Comparison of ENCODE assay signal across 8 cellular contexts in genomic region chr6:40845588-40845987, GRCh38.
DNase-seq lines count a peak whose midpoint lies in the region; ATAC-seq and TF ChIP-seq lines count a peak whose summit lies in the region.

No MANE protein-coding gene starts in this region.

- CTCF ChIA-PET in HEK293 (lab: Yijun Ruan, JAX) = interaction anchor here (0.6 to 5.2 kb wide), 32 partner anchors 7 to 1973 kb away, joined by 3 to 40 read pairs (median 4); partner anchors contain the start of gene UNC5CL

- no peak overlapping the region for H3K4me3 ChIP-seq in HEK293 (ENCODE audit: low read depth, low read length)
- H3K4me3 ChIP-seq in SJCRH30 = no peak overlapping the region
- H3K4me3 ChIP-seq in esophagus muscularis mucosa = no peak overlapping the region

- H3K27ac ChIP-seq in HEK293 (ENCODE audit: extremely low read depth, low read depth, low read length) (no peak overlapping the region), SJCRH30 (no peak overlapping the region), esophagus muscularis mucosa (replicated peaks in 1 of 4) (no peak overlapping the region)

- no peaks in the 10 kb centered on the region; the same call in 1 of the 2 replicates for H3K27me3 ChIP-seq in SJCRH30
- H3K27me3 ChIP-seq in esophagus muscularis mucosa = no peaks in the 10 kb centered on the region

- H3K36me3 ChIP-seq in HEK293 (ENCODE audit: control insufficient read depth in 2 of 2, insufficient read depth in 1 of 2, low read length in 2 of 2) (no peaks in the 10 kb centered on the region), SJCRH30 (no peaks in the 10 kb centered on the region), esophagus muscularis mucosa (no peaks in the 10 kb centered on the region)

- in situ Hi-C loops in Caki2 (cut with HindIII; ENCODE audit: low pct_unique_long_range_greater_than_20kb, low sequenced_read_pairs) = no loop called here

- no peak for ATAC-seq in GM19035 (IDR thresholded peaks at IDR 0.05; ENCODE audit: unreplicated experiment)

- TF ChIP-seq CTCF in HEK293 (tag by site-specific recombination; IDR thresholded peaks at IDR 0.05) (no peak), esophagus muscularis mucosa (IDR thresholded peaks at IDR 0.05) (peak; percentile 16 to 39 (median 33))

- TF ChIP-seq POLR2A in esophagus muscularis mucosa (IDR thresholded peaks at IDR 0.05; ENCODE audit: low read depth) = no peak

- POLR2A ChIA-PET in HEK293 (lab: Yijun Ruan, JAX) = interaction anchor here (1.0 kb wide), 1 partner anchor 182 kb away, joined by 3 read pairs; no protein-coding TSS in a partner anchor

- peaks cover 3% of the 10 kb centered on the region; the same call in 1 of the 2 replicates for H3K4me1 ChIP-seq in HEK293 (ENCODE audit: control insufficient read depth, insufficient read depth, low read length)
- H3K4me1 ChIP-seq in SJCRH30 = no peaks in the 10 kb centered on the region
- H3K4me1 ChIP-seq in esophagus muscularis mucosa = peaks cover 0 to 16% (median 1%) of the 10 kb centered on the region in 4 donors

- H3K9me3 ChIP-seq in HEK293 (ENCODE audit: control insufficient read depth, insufficient read depth, low read depth, low read length) (no peaks in the 10 kb centered on the region), SJCRH30 (replicated peaks) (no peaks in the 10 kb centered on the region), esophagus muscularis mucosa (no peaks in the 10 kb centered on the region)

- DNase-seq in Caki2 (ENCODE audit: low read depth) = peak; percentile 35
- DNase-seq in SJCRH30 = peak; percentile 27 to 60
- DNase-seq in esophagus muscularis mucosa (ENCODE audit: extremely low spot score) = no peak
- DNase-seq in non-pigmented ciliary epithelial cell (ENCODE audit: low read depth) = peak; percentile 19
- no peak for DNase-seq in stimulated activated naive CD4-positive, alpha-beta T cell treated with Interleukin-2 at 50 U/mL for 16 hours (lab: John Stamatoyannopoulos, UW)
- DNase-seq in NCI-H226 = no peak

- WGBS in esophagus muscularis mucosa = 72% methylated on average over 3 of the region's 3 CpGs

- no peak for TF ChIP-seq EP300 in esophagus muscularis mucosa (IDR thresholded peaks at IDR 0.05)

- intact Hi-C loops in esophagus muscularis mucosa (cut with DNase I) = no loop called here

TF ChIP-seq in HEK293, 187 proteins besides CTCF, POLR2A, EP300 and RAD21:
- no peak for TF ChIP-seq ZNF776 (tag by site-specific recombination; IDR thresholded peaks at IDR 0.05; ENCODE audit: borderline replicate concordance)
- TF ChIP-seq ZNF654 (tag by site-specific recombination; IDR thresholded peaks at IDR 0.05; ENCODE audit: low read depth) = peak; percentile 47
- peak; percentile 60; the same call in 1 of the 2 replicates for TF ChIP-seq ZNF266 (tag by site-specific recombination; IDR thresholded peaks at IDR 0.05; ENCODE audit: low read depth)
TF ChIP-seq in HEK293: peak in this region for 2.

Comparison
In these comparisons a context has a peak if more than half of its experiments do, and no peak if none do; other contexts are left out.
1. DNase-seq: peak in Caki2 (single experiment), SJCRH30 (2 of 2) and non-pigmented ciliary epithelial cell (single experiment); none in esophagus muscularis mucosa (single experiment), stimulated activated naive CD4-positive, alpha-beta T cell treated with Interleukin-2 at 50 U/mL for 16 hours (single experiment) and NCI-H226 (single experiment).